ENCODE assay signal across 22 cellular contexts in genomic region chr3:172043766-172044165, GRCh38. TPM values are rescaled to one million over a fixed set of nuclear protein-coding genes. Genes with fewer than 3 reads are reported as not detected.
DNase-seq lines count a peak whose midpoint lies in the region; ATAC-seq, FAIRE-seq and TF ChIP-seq lines count a peak whose summit lies in the region.
"Had no signal": no experiment of that assay in that cellular context is flagged by ENCODE, and none has a peak within 500 bp of the region (broad histone marks: within the 10 kb centered on the region; RNA-seq: fewer than 3 reads in every experiment).

No MANE protein-coding gene starts in this region.

- peaks cover 56% of the 10 kb centered on the region for H4K20me1 ChIP-seq in HepG2 (ENCODE audit: insufficient read depth, low read length)

- H3K27me3 Mint-ChIP-seq in chondrocyte (ENCODE audit: low read depth) (no peaks in the 10 kb centered on the region), nephron (ENCODE audit: low read depth) (no peaks in the 10 kb centered on the region)

- TF ChIP-seq RAD21 in HepG2 (CRISPR knock-in tag; IDR thresholded peaks at IDR 0.05), result no peak

- FAIRE-seq in HepG2 (lab: Jason Lieb, UNC), result no peak

- WGBS in HepG2 (ENCODE audit: low lambda C conversion rate), result 8% methylated on average over 5 of the region's 5 CpGs
- 81% methylated on average over 5 of the region's 5 CpGs for WGBS in right lobe of liver (ENCODE audit: insufficient coverage, low coverage, low lambda C conversion rate, missing lambda C conversion rate)
- WGBS in sigmoid colon, 2 donors, result 88 to 93% methylated on average over 5 of the region's 5 CpGs

- H3K4me3 ChIP-seq in HepG2 (replicated peaks in 1 of 3; ENCODE audit: insufficient read depth in 1 of 3, low read depth in 2 of 3, low read length in 3 of 3), result peak overlapping the region; percentile 93 to 99 (median 95); a peak in 5 of 6 replicates
- H3K4me3 ChIP-seq in right lobe of liver, result no peak overlapping the region
- H3K4me3 ChIP-seq in sigmoid colon, result no peak overlapping the region
- H3K4me3 ChIP-seq: adrenal gland, SK-N-MC had no signal

- DNase-seq in HepG2 (ENCODE audit: low spot score), result no peak
- DNase-seq in right lobe of liver, result no peak
- no peak for DNase-seq in chondrocyte (ENCODE audit: low spot score)
- no peak for DNase-seq in DMS114 treated with DMSO at 0.1 percent for 48 hours (lab: John Stamatoyannopoulos, UW; ENCODE audit: unreplicated experiment)
- no peak for DNase-seq in sigmoid colon
- no peak for DNase-seq in GM10248 (ENCODE audit: extremely low spot score)
- DNase-seq in NCI-H526 (lab: John Stamatoyannopoulos, UW), result no peak
- DNase-seq: activated CD4-positive, alpha-beta T cell treated with anti-CD3 and anti-CD28 coated beads for 4 hours; adrenal gland; caudate nucleus; DMS153; effector CD4-positive, alpha-beta T cell; heart right ventricle; NCI-H1694 treated with DMSO at 0.1 percent for 48 hours; NCI-H774; posterior cingulate gyrus; stimulated activated CD4-positive, alpha-beta T cell treated with anti-CD3 and anti-CD28 coated beads, Interleukin-4, amount 100 ng/mL, for 4 hours; uterus had no signal

- H3K79me2 ChIP-seq in HepG2 (ENCODE audit: insufficient read depth, low read length), result peaks cover 99% of the 10 kb centered on the region

- H3K27ac ChIP-seq in HepG2 (ENCODE audit: extremely low read length, insufficient read depth, low read length) (peak overlapping the region; percentile 99), right lobe of liver (peak overlapping the region in 1 of 3 donors; percentile 2), sigmoid colon (peak overlapping the region in 1 of 4 donors; percentile 100)
- H3K27ac ChIP-seq: C4-2B, SK-N-MC, uterus had no signal

- CTCF ChIA-PET in HepG2 (lab: Yijun Ruan, JAX; ENCODE audit: low intra/inter-chr PET ratio, low total read pairs) (no interaction called here), GM10248 (lab: Yijun Ruan, JAX) (interaction anchor here (1.3 to 3.2 kb wide), 3 partner anchors 10 to 224 kb away, joined by 3 to 15 read pairs (median 3); no protein-coding TSS in a partner anchor)

- H2AFZ ChIP-seq in HepG2 (ENCODE audit: low read length), result no peak overlapping the region

- peak overlapping the region; percentile 100 for H3K9ac ChIP-seq in HepG2 (ENCODE audit: insufficient read depth, low read depth, low read length)

- peak overlapping the region; percentile 97 for H3K4me3 Mint-ChIP-seq in chondrocyte (ENCODE audit: unreplicated experiment)
- H3K4me3 Mint-ChIP-seq in nephron, result peak overlapping the region; percentile 56 to 70 (median 65)

- H3K9me3 ChIP-seq in HepG2 (ENCODE audit: low read length) (no peaks in the 10 kb centered on the region), right lobe of liver (no peaks in the 10 kb centered on the region), sigmoid colon (no peaks in the 10 kb centered on the region)
- H3K9me3 ChIP-seq: adrenal gland, heart right ventricle, uterus had no signal

- no peak for ATAC-seq in HepG2
- ATAC-seq in right lobe of liver, result no peak
- ATAC-seq: HCT116, heart right ventricle had no signal

- intact Hi-C loops in HepG2 (cut with micrococcal nuclease; ENCODE audit: unreplicated experiment), result loop anchor here (5.0 kb wide), 2 partner anchors 39 to 236 kb away; no protein-coding TSS in a partner anchor
- intact Hi-C loops in right lobe of liver (cut with DNase I), result no loop called here
- intact Hi-C loops in sigmoid colon (cut with DNase I), result loop anchor here (5.0 kb wide), 6 partner anchors 84 to 1176 kb away; no protein-coding TSS in a partner anchor

- BruUV-seq in HepG2 (replicated peaks; lab: Mats Ljungman, UMichigan), result no TSS peak

- TF ChIP-seq CTCF in HepG2 (CRISPR knock-in tag; IDR thresholded peaks at IDR 0.05) (no peak), right lobe of liver (IDR thresholded peaks at IDR 0.05) (no peak), chondrocyte (IDR thresholded peaks at IDR 0.05) (no peak), nephron (IDR thresholded peaks at IDR 0.05; ENCODE audit: unreplicated experiment in 3 of 3) (no peak), sigmoid colon (IDR thresholded peaks at IDR 0.05) (no peak), GM10248 (IDR thresholded peaks at IDR 0.05; ENCODE audit: control extremely low read depth, extremely low read depth, low read depth, missing control alignments) (no peak)

- H3K27me3 ChIP-seq in HepG2 (ENCODE audit: control insufficient read depth in 1 of 2, insufficient read depth in 2 of 2, low read length in 2 of 2) (no peaks in the 10 kb centered on the region; a peak in 1 of 5 replicates), right lobe of liver (no peaks in the 10 kb centered on the region), sigmoid colon (no peaks in the 10 kb centered on the region)
- H3K27me3 ChIP-seq: adrenal gland, heart right ventricle, uterus had no signal

- peaks cover 7% of the 10 kb centered on the region for H3K36me3 Mint-ChIP-seq in chondrocyte (ENCODE audit: low read depth)
- H3K36me3 Mint-ChIP-seq in nephron (ENCODE audit: low read depth), result peaks cover 19% of the 10 kb centered on the region

- H3K27ac Mint-ChIP-seq in chondrocyte (ENCODE audit: unreplicated experiment), result peak overlapping the region; percentile 99
- peak overlapping the region; percentile 18 to 63 (median 52) for H3K27ac Mint-ChIP-seq in nephron

- peaks cover 2 to 30% of the 10 kb centered on the region in 2 experiments; a peak in 3 of 5 replicates for H3K36me3 ChIP-seq in HepG2 (replicated peaks in 1 of 2; ENCODE audit: control insufficient read depth in 1 of 2, insufficient read depth in 2 of 2, low read length in 2 of 2)
- H3K36me3 ChIP-seq in right lobe of liver, result no peaks in the 10 kb centered on the region
- H3K36me3 ChIP-seq in sigmoid colon, result no peaks in the 10 kb centered on the region
- H3K36me3 ChIP-seq: adrenal gland, uterus had no signal

- H3K4me1 ChIP-seq in HepG2 (ENCODE audit: insufficient read depth, low read length) (peaks cover 55% of the 10 kb centered on the region), right lobe of liver (peaks cover 0 to 43% (median 15%) of the 10 kb centered on the region in 4 donors), sigmoid colon (peaks cover 0 to 63% (median 48%) of the 10 kb centered on the region in 4 donors)

- in situ Hi-C loops in HepG2 (cut with HindIII; ENCODE audit: extremely low pct_ligation_motif_present, low pct_unique_long_range_greater_than_20kb), result no loop called here

- H3K4me2 ChIP-seq in HepG2 (ENCODE audit: low read depth, low read length), result peak overlapping the region; percentile 97

- TF ChIP-seq POLR2A in HepG2 (IDR thresholded peaks at IDR 0.05; ENCODE audit: insufficient read depth in 1 of 2, low read depth in 2 of 2, low read length in 2 of 2), result no peak
- TF ChIP-seq POLR2A in right lobe of liver (IDR thresholded peaks at IDR 0.05), result no peak
- no peak for TF ChIP-seq POLR2A in sigmoid colon (IDR thresholded peaks at IDR 0.05)

- TF ChIP-seq EP300 in HepG2 (IDR thresholded peaks at IDR 0.05; ENCODE audit: low read depth in 2 of 2, low read length in 2 of 2) (no peak), HepG2 (CRISPR knock-in tag; IDR thresholded peaks at IDR 0.05; ENCODE audit: borderline replicate concordance) (no peak), sigmoid colon (IDR thresholded peaks at IDR 0.05) (no peak)

- peaks cover 69% of the 10 kb centered on the region for H3K4me1 Mint-ChIP-seq in chondrocyte (ENCODE audit: low read depth)
- H3K4me1 Mint-ChIP-seq in nephron, result peaks cover 52% of the 10 kb centered on the region

- H3K9me3 Mint-ChIP-seq in chondrocyte (ENCODE audit: low read depth), result no peaks in the 10 kb centered on the region
- no peaks in the 10 kb centered on the region for H3K9me3 Mint-ChIP-seq in nephron

- POLR2A ChIA-PET in HepG2 (lab: Yijun Ruan, JAX), result interaction anchor here (1.2 to 4.7 kb wide), 4 partner anchors 22 to 203 kb away, joined by 3 to 66 read pairs (median 12); partner anchors contain the start of gene TMEM212
- POLR2A ChIA-PET in GM10248 (lab: Yijun Ruan, JAX), result no interaction called here

TF ChIP-seq in HepG2, 621 proteins besides CTCF, POLR2A, EP300 and RAD21 (continues in another document):
- TF ChIP-seq KAT8 (CRISPR knock-in tag; IDR thresholded peaks at IDR 0.05) (0 out of 2 replicates have a peak, but pooled peaks have one; percentile 13), RBFOX2 (IDR thresholded peaks at IDR 0.05; ENCODE audit: low read depth, low read length) (peak; percentile 58), ZNF749 (CRISPR knock-in tag; IDR thresholded peaks at IDR 0.05; ENCODE audit: borderline replicate concordance) (no peak), SIN3A (IDR thresholded peaks at IDR 0.05; ENCODE audit: borderline replicate concordance, low read depth, low read length) (0 out of 2 replicates have a peak, but pooled peaks have one; percentile 24)

RNA-seq across cellular contexts. Expression of gene FNDC3B, which starts 4.4 kb away (rescaled TPM):
- total RNA-seq in HepG2 (2016; rRNA removed; fragmentation: Illumina TruSeq; extraction: Trizol) (103 and 110 TPM in 2 replicates), right lobe of liver (100 to 1,000 TPM in 1 of 6 experiments, 10 to 100 TPM in 5; 40.2 to 184 (median 63.5) TPM), chondrocyte (290 to 304 TPM (median 293 TPM) in 3 replicates), sigmoid colon (10 to 100 TPM; 50.3 to 93.9 (median 63.0) TPM)
- total RNA-seq in HepG2 (2016; cell fraction: cytosol; rRNA removed; fragmentation: Illumina TruSeq; extraction: Trizol; ENCODE audit: low read depth), result 133 and 147 TPM in 2 replicates
- 93.9 TPM in 2 replicates for total RNA-seq in HepG2 (2016; cell fraction: insoluble cytoplasmic fraction; rRNA removed; fragmentation: Illumina TruSeq; extraction: Trizol)
- total RNA-seq in HepG2 (2016; cell fraction: membrane; rRNA removed; fragmentation: Illumina TruSeq; extraction: Trizol), result 73.4 and 76.7 TPM in 2 replicates
- 222 and 239 TPM in 2 replicates for total RNA-seq in HepG2 (2016; cell fraction: nucleus; rRNA removed; fragmentation: Illumina TruSeq; extraction: Trizol)
- polyA plus RNA-seq in HepG2 (2011; rRNA removed) (74.8 and 82.8 TPM in 2 replicates), sigmoid colon (10 to 100 TPM; 16.2 to 25.7 (median 18.0) TPM)
- polyA plus RNA-seq in HepG2 (2011; cell fraction: cytosol; rRNA removed), result 26.6 and 44.0 TPM in 2 replicates
- polyA plus RNA-seq in HepG2 (2011; cell fraction: nucleus; rRNA removed), result 159 and 177 TPM in 2 replicates
- polyA plus RNA-seq in HepG2 (2012), result 100 and 116 TPM in 2 replicates
- polyA plus RNA-seq in HepG2 (2016; cell fraction: cytosol; fragmentation: Illumina TruSeq; extraction: Trizol; ENCODE audit: low read depth), result 18.9 and 23.3 TPM in 2 replicates
- 71.0 and 74.2 TPM in 2 replicates for polyA plus RNA-seq in HepG2 (2016; cell fraction: insoluble cytoplasmic fraction; fragmentation: Illumina TruSeq; extraction: Trizol; ENCODE audit: low read depth)
- polyA plus RNA-seq in HepG2 (2016; cell fraction: membrane; fragmentation: Illumina TruSeq; extraction: Trizol; ENCODE audit: low read depth), result 23.8 and 25.2 TPM in 2 replicates
- 67.2 and 72.5 TPM in 2 replicates for polyA plus RNA-seq in HepG2 (2016; cell fraction: nucleus; fragmentation: Illumina TruSeq; extraction: Trizol; ENCODE audit: insufficient read depth, low read depth)
- 83.1 and 705 TPM in 2 replicates for polyA minus RNA-seq in HepG2 (2011; rRNA and poly(A)+ RNA removed; ENCODE audit: low replicate concordance)
- 129 and 146 TPM in 2 replicates for polyA minus RNA-seq in HepG2 (2011; cell fraction: cytosol; rRNA and poly(A)+ RNA removed)
- polyA minus RNA-seq in HepG2 (2011; cell fraction: nucleus; rRNA and poly(A)+ RNA removed), result 1,231 and 1,245 TPM in 2 replicates

Comparison
In these comparisons a context has a peak if more than half of its experiments do, and no peak if none do; other contexts are left out.
1. H3K4me3 ChIP-seq: peak in HepG2 (3 of 3); none in right lobe of liver (0 of 3) and sigmoid colon (0 of 4).
2. intact Hi-C loops: an anchor here in HepG2 (5.0 kb wide) and sigmoid colon (5.0 kb wide); none called in right lobe of liver.